In genomic region chr5:130024006-130024405, GRCh38 we compare ENCODE assay signal across 16 cellular contexts.
"Had no signal": no experiment of that assay in that cellular context is flagged by ENCODE, and none has a peak within 500 bp of the region (broad histone marks: within the 10 kb centered on the region; RNA-seq: fewer than 3 reads in every experiment).

No MANE protein-coding gene starts in this region.

- H3K4me3 ChIP-seq: cardiac muscle cell, colonic mucosa, hepatocyte, left ventricle myocardium inferior, ovary, right atrium auricular region, smooth muscle cell, transverse colon had no signal

- DNase-seq: colonic mucosa; dermis blood vessel endothelial cell; erythroblast; head of caudate nucleus; kidney; left cardiac atrium; left ventricle myocardium inferior; naive thymus-derived CD4-positive, alpha-beta T cell; ovary; stimulated activated CD4-positive, alpha-beta T cell treated with anti-CD3 and anti-CD28 coated beads, Interleukin-2, amount 100 ng/mL, for 48 hours; stimulated activated naive CD8-positive, alpha-beta T cell treated with anti-CD3 and anti-CD28 coated beads, Interleukin-15, Interleukin-2, amounts not matched to agents 100 U/mL and 50 U/mL, for 24 hours; transverse colon had no signal
